27 cellular contexts compared by ENCODE assay signal in genomic region chr4:141246683-141247429, GRCh38. TPM values are rescaled to one million over a fixed set of nuclear protein-coding genes. Genes with fewer than 3 reads are reported as not detected.
DNase-seq lines count a peak whose midpoint lies in the region; ATAC-seq and TF ChIP-seq lines count a peak whose summit lies in the region.
"Had no signal": no experiment of that assay in that cellular context is flagged by ENCODE, and none has a peak within 500 bp of the region (broad histone marks: within the 10 kb centered on the region; RNA-seq: fewer than 3 reads in every experiment).

No MANE protein-coding gene starts in this region.

- no peak overlapping the region for H2AK5ac ChIP-seq in IMR-90 (ENCODE audit: low read depth, low read length)

- no TSS peak for BruUV-seq in IMR-90 (replicated peaks; lab: Mats Ljungman, UMichigan)

- POLR2A ChIA-PET in IMR-90 (lab: Charles Lee; ENCODE audit: unreplicated experiment): no interaction called here

- H3K4me3 ChIP-seq in IMR-90 (ENCODE audit: insufficient read depth, low read depth, low read length) (no peak overlapping the region), adipocyte (ENCODE audit: low read length) (no peak overlapping the region), HAP-1 (no peak overlapping the region)
- H3K4me3 ChIP-seq: adrenal gland, cardiac muscle cell, esophagus squamous epithelium, GM23338, lower lobe of right lung had no signal

- no peak overlapping the region for H3K18ac ChIP-seq in IMR-90 (ENCODE audit: low read depth, low read length)

- H3K4me2 ChIP-seq in IMR-90 (ENCODE audit: low read depth, low read length): no peak overlapping the region; the same call in 1 of the 2 replicates
- H3K4me2 ChIP-seq: GM23338 had no signal

- in situ Hi-C loops in IMR-90 (cut with MboI; ENCODE audit: low sequenced_read_pairs): no loop called here
- in situ Hi-C loops in HAP-1 (cut with MboI; ENCODE audit: low sequenced_read_pairs): no loop called here

- no peak for TF ChIP-seq CTCF in IMR-90 (conservative IDR thresholded peaks at IDR 0.05; ENCODE audit: low read depth, low read length)

- H3K4me1 ChIP-seq in IMR-90 (ENCODE audit: control insufficient read depth, insufficient read depth, low read length) (peaks cover 2% of the 10 kb centered on the region; the same call in 1 of the 2 replicates), adipocyte (ENCODE audit: control insufficient read depth, insufficient read depth, low read length) (peaks cover 34% of the 10 kb centered on the region), HAP-1 (no peaks in the 10 kb centered on the region)
- H3K4me1 ChIP-seq: adrenal gland, esophagus squamous epithelium, lower lobe of right lung had no signal

- H3K14ac ChIP-seq in IMR-90 (replicated peaks; ENCODE audit: low read depth, low read length): no peak overlapping the region

- H3K56ac ChIP-seq in IMR-90 (ENCODE audit: extremely low read depth, insufficient read depth, low read length): no peak overlapping the region

- H3K23ac ChIP-seq in IMR-90 (ENCODE audit: low read depth, low read length): no peak overlapping the region

- H3K4ac ChIP-seq in IMR-90 (ENCODE audit: low read depth, low read length): no peak overlapping the region

- CTCF ChIA-PET in IMR-90 (lab: Yijun Ruan, JAX): interaction anchor here (0.9 kb wide), 2 partner anchors 10 to 13 kb away, joined by 3 read pairs; no protein-coding TSS in a partner anchor

- no peak overlapping the region for H2BK20ac ChIP-seq in IMR-90 (ENCODE audit: low read depth, low read length)

- DNase-seq in EL (peak; percentile 47), IMR-90 (peak; percentile 31), adipocyte (ENCODE audit: low read depth) (peak; percentile 25), kidney tubule cell (ENCODE audit: low spot score) (peak; percentile 13), HAP-1 (ENCODE audit: low spot score in 2 of 2) (no peak), NCI-H345 (lab: John Stamatoyannopoulos, UW) (no peak)
- DNase-seq in stimulated activated CD4-positive, alpha-beta T cell treated with anti-CD3 and anti-CD28 coated beads, Interleukin-4, amount 100 ng/mL, for 4 hours: no peak
- DNase-seq: activated B cell treated with CpG ODN at 0.5 μM for 24 hours; activated CD8-positive, alpha-beta memory T cell treated with anti-CD3 and anti-CD28 coated beads for 24 hours; activated naive CD4-positive, alpha-beta T cell; activated T-cell treated with anti-CD3 and anti-CD28 coated beads, Interleukin-2, amount 50 U/mL, for 4 hours; adrenal gland; endodermal cell; esophagus squamous epithelium; kidney; lower lobe of right lung; NCI-H1048; NCI-H1930; NCI-H774; posterior cingulate gyrus; stimulated activated CD8-positive, alpha-beta memory T cell treated with anti-CD3 and anti-CD28 coated beads, Interleukin-4, amount 100 ng/mL, for 48 hours; T1000 had no signal

- H3K36me3 ChIP-seq in IMR-90 (ENCODE audit: control insufficient read depth, insufficient read depth, low read length) (no peaks in the 10 kb centered on the region), adipocyte (ENCODE audit: control insufficient read depth, insufficient read depth, low read length, severe bottlenecking) (no peaks in the 10 kb centered on the region), HAP-1 (replicated peaks) (no peaks in the 10 kb centered on the region)
- H3K36me3 ChIP-seq: adrenal gland, cardiac muscle cell, esophagus squamous epithelium, lower lobe of right lung had no signal

- no peak overlapping the region for H2BK15ac ChIP-seq in IMR-90 (ENCODE audit: low read depth, low read length)

- H2BK5ac ChIP-seq in IMR-90 (ENCODE audit: low read depth, low read length, poor library complexity, severe bottlenecking): peak overlapping the region; percentile 54

- no peak overlapping the region for H2AK9ac ChIP-seq in IMR-90 (replicated peaks; ENCODE audit: low read depth, low read length, poor library complexity)

- intact Hi-C loops in IMR-90 (cut with micrococcal nuclease): no loop called here

- ATAC-seq in IMR-90 (ENCODE audit: low read depth) (no peak), GM21529 (IDR thresholded peaks at IDR 0.05; ENCODE audit: unreplicated experiment) (no peak)
- ATAC-seq: activated T-cell treated with anti-CD3 and anti-CD28 coated beads, Interleukin-2, amount 50 U/mL, for 4 hours; GM23338; Right ventricle myocardium inferior; sciatic nerve had no signal

- no peak overlapping the region for H2BK120ac ChIP-seq in IMR-90 (ENCODE audit: low read depth, low read length)

- no peak overlapping the region for H2AFZ ChIP-seq in IMR-90 (replicated peaks; ENCODE audit: low read length, poor library complexity)
- H2AFZ ChIP-seq: GM23338 had no signal

- H3K9me3 ChIP-seq in IMR-90 (ENCODE audit: control insufficient read depth, insufficient read depth, low read length) (no peaks in the 10 kb centered on the region), adipocyte (ENCODE audit: control insufficient read depth, low read length) (peaks cover 2% of the 10 kb centered on the region), HAP-1 (no peaks in the 10 kb centered on the region; the same call in 1 of the 2 replicates)
- H3K9me3 ChIP-seq: adrenal gland, esophagus squamous epithelium, lower lobe of right lung had no signal

- TF ChIP-seq RAD21 in IMR-90 (IDR thresholded peaks at IDR 0.05; ENCODE audit: low read length): no peak

- dilution Hi-C loops in IMR-90 (cut with HindIII; ENCODE audit: low sequenced_read_pairs, unreplicated experiment): no loop called here

- H4K5ac ChIP-seq in IMR-90 (ENCODE audit: low read depth, low read length): no peak overlapping the region

- no peak overlapping the region for H3K9ac ChIP-seq in IMR-90 (ENCODE audit: low read depth, low read length)
- peak overlapping the region; percentile 60 for H3K9ac ChIP-seq in adipocyte (ENCODE audit: low read length)

- peaks cover 6% of the 10 kb centered on the region; the same call in 1 of the 2 replicates for H3K9me1 ChIP-seq in IMR-90 (ENCODE audit: insufficient read depth, low read length)

- H4K8ac ChIP-seq in IMR-90 (ENCODE audit: low read depth in 2 of 2, low read length in 2 of 2): no peak overlapping the region

- H4K20me1 ChIP-seq in IMR-90 (ENCODE audit: insufficient read depth, low read length): no peaks in the 10 kb centered on the region

- H4K91ac ChIP-seq in IMR-90 (ENCODE audit: insufficient read depth, low read depth, low read length): no peak overlapping the region

- no peaks in the 10 kb centered on the region for H3K79me1 ChIP-seq in IMR-90 (ENCODE audit: low read depth in 1 of 2, low read length in 2 of 2)

- TF ChIP-seq POLR2A in IMR-90 (IDR thresholded peaks at IDR 0.05; ENCODE audit: low read depth, low read length): no peak

- H3K27me3 ChIP-seq in IMR-90 (ENCODE audit: control insufficient read depth, insufficient read depth, low read length) (no peaks in the 10 kb centered on the region), adipocyte (replicated peaks; ENCODE audit: control insufficient read depth, insufficient read depth, low read length) (no peaks in the 10 kb centered on the region), HAP-1 (ENCODE audit: low read depth) (no peaks in the 10 kb centered on the region; the same call in none of the 2 replicates)
- H3K27me3 ChIP-seq: adrenal gland, cardiac muscle cell, esophagus squamous epithelium had no signal

- WGBS in IMR-90 (ENCODE audit: extremely low coverage in 2 of 2, insufficient read length in 1 of 2), 2 experiments: no CpG with 5 or more reads among the region's 2 CpGs

- no peak overlapping the region for H3K27ac ChIP-seq in IMR-90 (ENCODE audit: insufficient read depth, low read length)
- H3K27ac ChIP-seq: adrenal gland, cardiac muscle cell, esophagus squamous epithelium, lower lobe of right lung had no signal

TF ChIP-seq in IMR-90, 13 proteins besides CTCF, POLR2A, EP300 and RAD21:
- TF ChIP-seq BHLHE40 (IDR thresholded peaks at IDR 0.05; ENCODE audit: low read depth, low read length): no peak
- TF ChIP-seq ELK1 (IDR thresholded peaks at IDR 0.05; ENCODE audit: borderline replicate concordance, low read depth, low read length): no peak
- peak; percentile 57 for TF ChIP-seq MAFK (IDR thresholded peaks at IDR 0.05; ENCODE audit: low read depth, low read length)

RNA-seq across cellular contexts. Expression of gene ZNF330, which starts 26.2 kb away (rescaled TPM):
- total RNA-seq in IMR-90 (2012; rRNA removed): 34.1 and 47.2 TPM in 2 replicates
- 24.3 and 27.2 TPM in 2 replicates for polyA plus RNA-seq in IMR-90 (2012; rRNA removed)
- 6.0 and 13.7 TPM in 2 replicates for polyA plus RNA-seq in IMR-90 (2012; cell fraction: cytosol; rRNA removed)
- 3.7 and 25.5 TPM in 2 replicates for polyA plus RNA-seq in IMR-90 (2012; cell fraction: nucleus; rRNA removed; ENCODE audit: low replicate concordance)

Comparison
In these comparisons a context has a peak if more than half of its experiments do, and no peak if none do; other contexts are left out.
1. DNase-seq: peak in EL (single experiment), IMR-90 (single experiment), adipocyte (single experiment) and kidney tubule cell (single experiment); none in stimulated activated CD4-positive, alpha-beta T cell treated with anti-CD3 and anti-CD28 coated beads, Interleukin-4, amount 100 ng/mL, for 4 hours (0 of 2), HAP-1 (0 of 2) and NCI-H345 (single experiment).